12 cellular contexts compared by ENCODE assay signal in genomic region chr7:137874390-137874789, GRCh38. TPM values are rescaled to one million over a fixed set of nuclear protein-coding genes. Genes with fewer than 3 reads are reported as not detected.
A peak's percentile ranks its signal among the peaks of the same experiment; 100 is the strongest.
DNase-seq lines count a peak whose midpoint lies in the region; ATAC-seq, FAIRE-seq and TF ChIP-seq lines count a peak whose summit lies in the region.
"Had no signal": no experiment of that assay in that cellular context is flagged by ENCODE, and none has a peak within 500 bp of the region (broad histone marks: within the 10 kb centered on the region; RNA-seq: fewer than 3 reads in every experiment).

No MANE protein-coding gene starts in this region.

- FAIRE-seq in RCC 7860 (lab: Jason Lieb, UNC): peak; percentile 99
- FAIRE-seq: GM19239 had no signal

- no peak for TF ChIP-seq POLR2A in esophagus squamous epithelium (IDR thresholded peaks at IDR 0.05)

- no peak overlapping the region for H3K9ac ChIP-seq in colonic mucosa (ENCODE audit: low read depth in 2 of 2, low read length in 2 of 2)

- H3K9me3 ChIP-seq in esophagus squamous epithelium (no peaks in the 10 kb centered on the region), colonic mucosa (no peaks in the 10 kb centered on the region)

- WGBS in esophagus squamous epithelium, 2 donors: 57 to 66% methylated on average over 4 of the region's 4 CpGs

- ATAC-seq in HG02840 (IDR thresholded peaks at IDR 0.05; ENCODE audit: low FRiP score, unreplicated experiment): no peak
- ATAC-seq: activated CD8-positive, alpha-beta memory T cell treated with anti-CD3 and anti-CD28 coated beads, Interleukin-2, amount 10 ng/mL, durations not matched to agents 7 days and 5 days; naive thymus-derived CD8-positive, alpha-beta T cell had no signal

- peak overlapping the region in 3 of 4 donors; percentile 22 to 67 (median 56) for H3K27ac ChIP-seq in esophagus squamous epithelium
- no peak overlapping the region for H3K27ac ChIP-seq in colonic mucosa

- H3K27me3 ChIP-seq in esophagus squamous epithelium: no peaks in the 10 kb centered on the region
- H3K27me3 ChIP-seq in colonic mucosa: no peaks in the 10 kb centered on the region

- H3K36me3 ChIP-seq in esophagus squamous epithelium (peaks cover 0 to 36% (median 0%) of the 10 kb centered on the region in 3 donors), colonic mucosa (no peaks in the 10 kb centered on the region)

- in situ Hi-C loops in Caki2 (cut with HindIII; ENCODE audit: low pct_unique_long_range_greater_than_20kb, low sequenced_read_pairs): no loop called here

- intact Hi-C loops in esophagus squamous epithelium (cut with DNase I) (no loop called here), colonic mucosa (cut with DNase I) (no loop called here)

- H3K4me1 ChIP-seq in esophagus squamous epithelium (peaks cover 7 to 31% (median 18%) of the 10 kb centered on the region in 3 donors), colonic mucosa (no peaks in the 10 kb centered on the region)

- peak; percentile 93 for DNase-seq in Caki2 (ENCODE audit: low read depth)
- peak; percentile 96 for DNase-seq in RCC 7860 (ENCODE audit: low spot score)
- DNase-seq in esophagus squamous epithelium (lab: John Stamatoyannopoulos, UW): no peak
- peak; percentile 92 for DNase-seq in renal cortical epithelial cell (ENCODE audit: low read depth)
- no peak for DNase-seq in colonic mucosa
- DNase-seq in NCI-H345 (lab: John Stamatoyannopoulos, UW): no peak
- DNase-seq in A172 (ENCODE audit: low spot score): no peak
- DNase-seq: activated CD8-positive, alpha-beta memory T cell treated with anti-CD3 and anti-CD28 coated beads, Interleukin-2, amount 10 ng/mL, durations not matched to agents 7 days and 5 days; caudate nucleus; naive thymus-derived CD8-positive, alpha-beta T cell had no signal

- H3K4me3 ChIP-seq in esophagus squamous epithelium (no peak overlapping the region), colonic mucosa (no peak overlapping the region)

- TF ChIP-seq CTCF in esophagus squamous epithelium (IDR thresholded peaks at IDR 0.05) (no peak), colonic mucosa (IDR thresholded peaks at IDR 0.05) (no peak)

RNA-seq across cellular contexts. Expression of gene DGKI, which starts 27.6 kb away (rescaled TPM):
- total RNA-seq in Caki2 (2014; rRNA removed; shearing (Covaris generic); ENCODE audit: low replicate concordance): 1.1 and 1.2 TPM in 2 replicates
- total RNA-seq in esophagus squamous epithelium: 1 to 10 TPM in 2 of 4 donors, under 1 TPM in 1, not detected in 1; 0.44 to 1.1 (median 1.0) TPM
- total RNA-seq in renal cortical epithelial cell: 8.0 and 17.5 TPM in 2 replicates
- under 1 TPM; 0.35 to 0.67 TPM for total RNA-seq in colonic mucosa
- total RNA-seq in A172 (2014; rRNA removed; shearing (Covaris generic)): 0.29 and 1.1 TPM in 2 replicates
- total RNA-seq: naive thymus-derived CD8-positive, alpha-beta T cell had no signal

Comparison
In these comparisons a context has a peak if more than half of its experiments do, and no peak if none do; other contexts are left out.
1. DNase-seq: peak in Caki2 (single experiment), RCC 7860 (single experiment) and renal cortical epithelial cell (single experiment); none in esophagus squamous epithelium (single experiment), colonic mucosa (single experiment), NCI-H345 (single experiment) and A172 (single experiment).